8 cellular contexts compared by ENCODE assay signal in genomic region chr6:150425508-150425907, GRCh38. TPM values are rescaled to one million over a fixed set of nuclear protein-coding genes. Genes with fewer than 3 reads are reported as not detected.
"Had no signal": no experiment of that assay in that cellular context is flagged by ENCODE, and none has a peak within 500 bp of the region (broad histone marks: within the 10 kb centered on the region; RNA-seq: fewer than 3 reads in every experiment).

No MANE protein-coding gene starts in this region.

- ATAC-seq: HCT116, K562 had no signal

- H3K27ac ChIP-seq: GM23248 had no signal

- DNase-seq: GM23248, GOT3, H7, IMR-90 had no signal

- H3K36me3 ChIP-seq: HAP-1 had no signal

- H3K4me3 ChIP-seq: GM23248, HAP-1, K562 had no signal

RNA-seq across cellular contexts. Expression of gene IYD, which starts 56.7 kb away (rescaled TPM):
- total RNA-seq: GM23248, H4, H7, IMR-90, K562 had no signal
- polyA plus RNA-seq: GM23248, IMR-90, K562 had no signal
